In the genomic region with DNA sequence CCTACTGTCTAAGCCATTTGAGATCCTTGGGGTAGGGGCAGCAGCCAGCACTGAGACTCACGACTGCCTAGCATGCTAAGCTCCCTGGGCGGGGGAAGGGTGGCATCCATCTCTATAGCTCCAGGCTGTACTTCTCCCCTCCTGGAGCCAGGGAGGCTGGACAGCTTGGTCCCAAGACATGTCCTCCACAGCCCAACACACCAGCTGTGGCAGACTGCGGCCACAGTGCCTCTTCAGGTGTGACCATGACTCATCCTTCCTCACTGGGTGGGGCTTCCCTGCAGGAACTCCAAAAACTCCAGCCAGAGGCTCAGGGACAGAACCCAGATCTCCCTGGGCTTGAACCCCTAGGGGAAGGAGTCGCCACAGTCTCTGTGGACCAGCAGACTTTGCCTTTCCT, we compare ENCODE assay signal across 29 cellular contexts.
"Had no signal": no experiment of that assay in that cellular context is flagged by ENCODE, and none has a peak within 500 bp of the region (broad histone marks: within the 10 kb centered on the region; RNA-seq: fewer than 3 reads in every experiment).

No MANE protein-coding gene starts in this region.

- H3K4me3 Mint-ChIP-seq: mesothelial cell of epicardium; naive B cell; natural killer cell treated with Interleukin-12 subunit alpha and Interleukin-12 subunit beta and Interleukin-15 and Interleukin-18, amount 100 ng/mL, for 72 hours; neural crest cell; stimulated activated naive CD8-positive, alpha-beta T cell treated with anti-CD3 and anti-CD28 coated beads, Interleukin-15, amount 100 ng/mL, for 72 hours had no signal

- H3K4me1 ChIP-seq: esophagus squamous epithelium, parathyroid adenoma, right atrium auricular region, suprapubic skin, transverse colon, upper lobe of right lung, uterus had no signal

- H3K27me3 Mint-ChIP-seq: natural killer cell treated with Interleukin-12 subunit alpha and Interleukin-12 subunit beta and Interleukin-15 and Interleukin-18, amount 100 ng/mL, for 72 hours; progenitor cell of endocrine pancreas; stimulated activated naive CD8-positive, alpha-beta T cell treated with anti-CD3 and anti-CD28 coated beads, Interleukin-15, amount 100 ng/mL, for 72 hours had no signal

- H3K4me3 ChIP-seq: coronary artery, esophagus squamous epithelium, lung, mucosa of descending colon, right atrium auricular region, smooth muscle cell, suprapubic skin, transverse colon, upper lobe of right lung, uterus had no signal

- H3K36me3 ChIP-seq: right atrium auricular region, suprapubic skin, transverse colon, upper lobe of right lung, uterus had no signal

- H3K4me1 Mint-ChIP-seq: mesothelial cell of epicardium; naive B cell; neural crest cell; stimulated activated naive CD8-positive, alpha-beta T cell treated with anti-CD3 and anti-CD28 coated beads, Interleukin-15, amount 100 ng/mL, for 72 hours had no signal

- H3K27me3 ChIP-seq: esophagus squamous epithelium, right atrium auricular region, suprapubic skin, transverse colon, upper lobe of right lung, uterus had no signal

- ATAC-seq: left lobe of liver; mucosa of descending colon; natural killer cell treated with Interleukin-12 subunit alpha and Interleukin-12 subunit beta and Interleukin-15 and Interleukin-18, amount 100 ng/mL, for 72 hours; sciatic nerve; stimulated activated naive CD8-positive, alpha-beta T cell treated with anti-CD3 and anti-CD28 coated beads, Interleukin-15, amount 100 ng/mL, for 72 hours; upper lobe of right lung had no signal

- H3K36me3 Mint-ChIP-seq: naive B cell had no signal

- DNase-seq: dermis blood vessel endothelial cell; effector memory CD4-positive, alpha-beta T cell; erythroblast; esophagus squamous epithelium; foreskin melanocyte; mesenchymal stem cell; mucosa of descending colon; naive B cell; stimulated activated CD4-positive, alpha-beta T cell treated with anti-CD3 and anti-CD28 coated beads, Interleukin-12 subunit alpha, Interleukin-12 subunit beta, amount 100 ng/mL, for 4 hours; stimulated activated CD4-positive, alpha-beta T cell treated with anti-CD3 and anti-CD28 coated beads, Interleukin-1b, Interleukin-23, amount 100 ng/mL, for 48 hours; stimulated activated CD4-positive, alpha-beta T cell treated with anti-CD3 and anti-CD28 coated beads, Interleukin-4, amount 100 ng/mL, for 1 hour; stimulated activated CD8-positive, alpha-beta memory T cell treated with anti-CD3 and anti-CD28 coated beads, Interleukin-4, amount 100 ng/mL, for 48 hours; stimulated activated naive CD4-positive, alpha-beta T cell; stimulated activated naive CD8-positive, alpha-beta T cell treated with anti-CD3 and anti-CD28 coated beads, Interleukin-15, amount 100 ng/mL, for 72 hours; transverse colon; upper lobe of right lung; uterus had no signal
